In the genomic region with DNA sequence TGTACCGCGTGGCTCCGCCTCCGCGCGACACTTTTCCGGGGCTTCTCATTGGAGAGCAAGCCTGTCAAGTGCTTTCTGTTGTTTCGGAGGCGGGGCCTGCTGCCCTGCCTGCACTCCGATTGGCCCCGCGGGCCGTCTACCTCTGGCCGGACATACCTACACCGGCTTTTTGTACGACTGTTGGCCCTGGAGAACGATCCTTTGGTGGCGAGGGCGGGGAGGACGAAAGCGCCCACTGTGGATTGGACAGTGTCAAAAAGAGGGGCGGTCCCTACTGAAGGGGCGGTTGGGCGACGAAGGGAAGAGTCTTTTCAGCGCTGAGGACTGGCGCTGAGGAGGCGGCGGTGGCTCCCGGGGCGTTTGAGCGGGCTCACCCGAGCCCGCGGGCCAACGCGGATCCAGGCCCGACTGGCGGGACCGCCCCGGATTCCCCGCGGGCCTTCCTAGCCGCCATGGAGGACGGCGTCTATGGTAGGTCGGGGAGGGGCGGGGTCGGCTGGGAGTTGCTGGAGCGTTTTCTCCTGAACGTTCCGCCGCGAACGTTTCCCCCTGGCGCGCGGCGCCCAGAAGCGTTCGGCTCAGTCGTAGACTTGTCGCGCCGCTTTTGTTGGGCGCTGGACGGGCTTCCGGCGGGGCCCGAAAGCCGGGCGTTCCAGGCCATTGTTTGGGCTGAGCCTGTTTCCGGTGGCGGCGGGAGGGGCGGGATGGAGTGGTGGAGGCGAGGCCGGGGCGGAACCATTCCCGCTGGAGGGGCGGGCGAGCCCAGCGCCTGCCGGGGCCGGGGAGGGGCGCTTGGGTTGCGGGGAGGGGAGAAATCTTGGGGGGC, we compare ENCODE assay signal across 8 cellular contexts.
DNase-seq lines count a peak whose midpoint lies in the region; ATAC-seq, FAIRE-seq and TF ChIP-seq lines count a peak whose summit lies in the region.

A gene with protein sequence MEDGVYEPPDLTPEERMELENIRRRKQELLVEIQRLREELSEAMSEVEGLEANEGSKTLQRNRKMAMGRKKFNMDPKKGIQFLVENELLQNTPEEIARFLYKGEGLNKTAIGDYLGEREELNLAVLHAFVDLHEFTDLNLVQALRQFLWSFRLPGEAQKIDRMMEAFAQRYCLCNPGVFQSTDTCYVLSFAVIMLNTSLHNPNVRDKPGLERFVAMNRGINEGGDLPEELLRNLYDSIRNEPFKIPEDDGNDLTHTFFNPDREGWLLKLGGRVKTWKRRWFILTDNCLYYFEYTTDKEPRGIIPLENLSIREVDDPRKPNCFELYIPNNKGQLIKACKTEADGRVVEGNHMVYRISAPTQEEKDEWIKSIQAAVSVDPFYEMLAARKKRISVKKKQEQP (plus strand): TSS at position 314 of the 826 bp plus-strand sequence. CDS start 139 bp downstream, at position 453.

- DNase-seq in AML-193 (lab: John Stamatoyannopoulos, UW) (peak; percentile 99), GM19239 (ENCODE audit: insufficient read length, low spot score) (peak; percentile 94), NCI-H524 (lab: John Stamatoyannopoulos, UW) (peak; percentile 100), choroid plexus epithelial cell (ENCODE audit: low read depth) (peak; percentile 100), kidney tubule cell (ENCODE audit: low spot score) (peak; percentile 84)
- peak; percentile 99 for DNase-seq in activated CD4-positive, alpha-beta T cell treated with anti-CD3 and anti-CD28 coated beads for 4 hours
- peak; percentile 97 to 98 for DNase-seq in stimulated activated CD4-positive, alpha-beta T cell treated with anti-CD3 and anti-CD28 coated beads, Interleukin-1b, Interleukin-23, amount 100 ng/mL, for 4 hours (ENCODE audit: low read depth in 2 of 2)

- TF ChIP-seq CTCF in choroid plexus epithelial cell (conservative IDR thresholded peaks at IDR 0.05; ENCODE audit: low read depth, low read length), result no peak

- peak within 1 kb of the TSS; percentile 93 for H3K4me3 ChIP-seq in choroid plexus epithelial cell (ENCODE audit: low read depth, low read length)

- peak; percentile 72 for ATAC-seq in HG03457 (IDR thresholded peaks at IDR 0.05; ENCODE audit: unreplicated experiment)

- FAIRE-seq in GM19239 (lab: Jason Lieb, UNC), result no peak

Comparison
In these comparisons a context has a peak if more than half of its experiments do, and no peak if none do; other contexts are left out.
1. Peak in every context shown above with its lines: DNase-seq, ATAC-seq and H3K4me3 ChIP-seq.